11 cellular contexts compared by ENCODE assay signal in the genomic region with DNA sequence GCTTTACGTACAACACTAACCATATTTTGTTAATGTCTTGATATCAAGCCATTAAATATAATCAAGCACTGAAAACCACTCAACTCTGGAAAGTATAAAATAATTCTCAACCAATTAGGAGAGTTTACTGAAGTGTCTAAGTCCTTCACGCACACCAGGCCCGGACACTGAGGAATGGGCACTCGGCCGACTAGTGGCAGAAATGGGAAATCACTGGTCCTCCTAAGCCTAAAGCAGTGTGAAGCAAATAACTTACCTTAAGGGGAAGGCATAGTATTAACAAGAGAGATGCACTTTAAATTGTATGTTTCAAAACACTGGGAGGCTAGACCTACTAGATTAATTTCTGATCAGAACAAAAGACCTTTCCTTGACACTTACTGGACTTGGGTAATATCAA. TPM values are rescaled to one million over a fixed set of nuclear protein-coding genes. Genes with fewer than 3 reads are reported as not detected.
A peak's percentile ranks its signal among the peaks of the same experiment; 100 is the strongest.
DNase-seq lines count a peak whose midpoint lies in the region; ATAC-seq and TF ChIP-seq lines count a peak whose summit lies in the region.
"Had no signal": no experiment of that assay in that cellular context is flagged by ENCODE, and none has a peak within 500 bp of the region (broad histone marks: within the 10 kb centered on the region; RNA-seq: fewer than 3 reads in every experiment).

No MANE protein-coding gene starts in this region.

- H3K4me1 ChIP-seq in DOHH2 (ENCODE audit: control insufficient read depth, low read length) = no peaks in the 10 kb centered on the region

- no peak overlapping the region for H3K4me2 ChIP-seq in DOHH2 (ENCODE audit: low read length)

- no peak overlapping the region for H3K4me3 Mint-ChIP-seq in memory B cell

- no peaks in the 10 kb centered on the region for H3K27me3 Mint-ChIP-seq in memory B cell

- H3K4me3 ChIP-seq in DOHH2 (ENCODE audit: low read length) = no peak overlapping the region
- H3K4me3 ChIP-seq: lung had no signal

- no peaks in the 10 kb centered on the region for H3K9me3 ChIP-seq in DOHH2 (ENCODE audit: control insufficient read depth, insufficient read depth, low read length)

- H3F3A ChIP-seq in DOHH2 (ENCODE audit: control insufficient read depth, insufficient read depth) = no peaks in the 10 kb centered on the region

- H3K79me2 ChIP-seq in DOHH2 (ENCODE audit: control insufficient read depth, low read length) = peaks cover 56% of the 10 kb centered on the region

- H3K36me3 ChIP-seq in DOHH2 (ENCODE audit: control insufficient read depth, low read length) = peaks cover 9% of the 10 kb centered on the region

- H3K27ac ChIP-seq in DOHH2 (ENCODE audit: low read depth, low read length) = no peak overlapping the region

- H3K27me3 ChIP-seq in DOHH2 (ENCODE audit: control insufficient read depth, low read length) = no peaks in the 10 kb centered on the region

- peaks cover 6% of the 10 kb centered on the region for H3K4me1 Mint-ChIP-seq in memory B cell

- peaks cover 9% of the 10 kb centered on the region; the same call in 1 of the 2 replicates for H4K20me1 ChIP-seq in DOHH2 (ENCODE audit: control insufficient read depth, insufficient read depth, low read depth, low read length)

- H3K9me2 ChIP-seq in DOHH2 (replicated peaks; ENCODE audit: control insufficient read depth, low read length) = no peaks in the 10 kb centered on the region

- TF ChIP-seq CTCF in DOHH2 (IDR thresholded peaks at IDR 0.05; ENCODE audit: low read depth, low read length, poor library complexity, severe bottlenecking) = peak; percentile 20

- ATAC-seq in memory B cell (ENCODE audit: low read depth) (peak; percentile 27), GM21526 (IDR thresholded peaks at IDR 0.05; ENCODE audit: low FRiP score, unreplicated experiment) (no peak)

- H3K36me3 Mint-ChIP-seq in memory B cell = peaks cover 2% of the 10 kb centered on the region

- DNase-seq in HT-29 (ENCODE audit: low spot score) = peak; percentile 58
- peak; percentile 21 for DNase-seq in dermis blood vessel endothelial cell
- no peak for DNase-seq in memory B cell (ENCODE audit: low spot score in 2 of 2)
- DNase-seq in NCI-H2171 (lab: John Stamatoyannopoulos, UW) = no peak
- no peak for DNase-seq in AG08396 (ENCODE audit: low spot score)
- DNase-seq in T1000 (lab: John Stamatoyannopoulos, UW) = no peak
- DNase-seq: activated naive CD4-positive, alpha-beta T cell; NCI-H1694 treated with DMSO at 0.1 percent for 48 hours had no signal

- no peaks in the 10 kb centered on the region for H3K9me3 Mint-ChIP-seq in memory B cell

- no peak overlapping the region for H3K27ac Mint-ChIP-seq in memory B cell

RNA-seq across cellular contexts. Expression of a gene that starts 45.7 kb away (rescaled TPM):
- 27.5 and 32.0 TPM in 2 replicates for total RNA-seq in HT-29 (2014; rRNA removed; shearing (Covaris generic))
- 31.7 and 34.8 TPM in 2 replicates for total RNA-seq in dermis blood vessel endothelial cell

RNA-seq across cellular contexts. Expression of a gene that starts 45.9 kb away (rescaled TPM):
- total RNA-seq in HT-29 (2014; rRNA removed; shearing (Covaris generic)) = 9.8 and 10.0 TPM in 2 replicates
- total RNA-seq in dermis blood vessel endothelial cell = 36.6 and 37.3 TPM in 2 replicates

Comparison
In these comparisons a context has a peak if more than half of its experiments do, and no peak if none do; other contexts are left out.
1. DNase-seq: peak in HT-29 (single experiment) and dermis blood vessel endothelial cell (single experiment); none in memory B cell (0 of 2), NCI-H2171 (single experiment), AG08396 (single experiment) and T1000 (single experiment).